1 cellular context compared by ENCODE assay signal in the genomic region with DNA sequence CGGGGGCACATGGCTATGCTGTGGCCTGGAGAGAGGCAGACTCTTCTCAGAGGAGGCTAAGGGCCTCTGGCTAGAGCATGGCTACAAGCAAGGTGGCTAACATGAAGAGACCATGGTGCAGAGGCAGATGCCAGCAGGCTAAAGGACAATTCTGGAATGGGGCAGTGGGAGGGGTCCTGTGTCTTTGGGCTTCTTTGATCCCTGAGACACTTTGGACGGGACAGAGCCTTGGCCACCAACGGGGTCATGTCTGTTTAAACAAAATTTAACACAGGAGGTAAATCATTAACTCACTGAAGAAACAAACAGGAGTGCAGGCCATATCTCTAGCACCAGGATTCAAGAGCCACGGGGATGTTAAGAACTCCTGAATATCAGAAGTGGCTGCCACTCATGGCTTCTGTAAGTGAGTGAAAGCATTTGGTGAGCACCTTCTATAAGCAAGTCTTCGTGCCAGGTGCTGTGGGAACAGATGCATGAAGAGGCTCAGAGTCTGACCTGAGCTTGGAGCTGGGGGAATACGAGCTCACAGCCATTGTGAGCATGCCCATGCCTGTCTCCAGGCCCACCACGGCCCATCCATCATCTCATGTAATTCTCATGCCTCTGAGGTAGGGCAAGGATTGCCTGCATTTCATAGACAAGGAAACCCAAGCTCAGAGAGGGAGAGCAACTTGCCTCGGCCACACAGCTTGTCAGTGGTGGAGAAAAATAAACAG.
TF ChIP-seq lines count a peak whose summit lies in the region.

No MANE protein-coding gene starts in this region.

TF ChIP-seq in HepG2, 621 proteins besides CTCF, POLR2A, EP300 and RAD21 (continued from another document and continues in another):
- TF ChIP-seq, protein P1, sequence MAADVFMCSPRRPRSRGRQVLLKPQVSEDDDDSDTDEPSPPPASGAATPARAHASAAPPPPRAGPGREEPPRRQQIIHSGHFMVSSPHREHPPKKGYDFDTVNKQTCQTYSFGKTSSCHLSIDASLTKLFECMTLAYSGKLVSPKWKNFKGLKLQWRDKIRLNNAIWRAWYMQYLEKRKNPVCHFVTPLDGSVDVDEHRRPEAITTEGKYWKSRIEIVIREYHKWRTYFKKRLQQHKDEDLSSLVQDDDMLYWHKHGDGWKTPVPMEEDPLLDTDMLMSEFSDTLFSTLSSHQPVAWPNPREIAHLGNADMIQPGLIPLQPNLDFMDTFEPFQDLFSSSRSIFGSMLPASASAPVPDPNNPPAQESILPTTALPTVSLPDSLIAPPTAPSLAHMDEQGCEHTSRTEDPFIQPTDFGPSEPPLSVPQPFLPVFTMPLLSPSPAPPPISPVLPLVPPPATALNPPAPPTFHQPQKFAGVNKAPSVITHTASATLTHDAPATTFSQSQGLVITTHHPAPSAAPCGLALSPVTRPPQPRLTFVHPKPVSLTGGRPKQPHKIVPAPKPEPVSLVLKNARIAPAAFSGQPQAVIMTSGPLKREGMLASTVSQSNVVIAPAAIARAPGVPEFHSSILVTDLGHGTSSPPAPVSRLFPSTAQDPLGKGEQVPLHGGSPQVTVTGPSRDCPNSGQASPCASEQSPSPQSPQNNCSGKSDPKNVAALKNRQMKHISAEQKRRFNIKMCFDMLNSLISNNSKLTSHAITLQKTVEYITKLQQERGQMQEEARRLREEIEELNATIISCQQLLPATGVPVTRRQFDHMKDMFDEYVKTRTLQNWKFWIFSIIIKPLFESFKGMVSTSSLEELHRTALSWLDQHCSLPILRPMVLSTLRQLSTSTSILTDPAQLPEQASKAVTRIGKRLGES (CRISPR knock-in tag; IDR thresholded peaks at IDR 0.05; ENCODE audit: borderline replicate concordance): no peak
- TF ChIP-seq MYNN (CRISPR knock-in tag; IDR thresholded peaks at IDR 0.05; ENCODE audit: low read depth): no peak
- no peak for TF ChIP-seq IKZF1 (IDR thresholded peaks at IDR 0.05)
- no peak for TF ChIP-seq U2AF2 (IDR thresholded peaks at IDR 0.05; ENCODE audit: low read depth, low read length)
- TF ChIP-seq NCOA2 (CRISPR knock-in tag; IDR thresholded peaks at IDR 0.05): peak; percentile 94
- TF ChIP-seq, protein P2, sequence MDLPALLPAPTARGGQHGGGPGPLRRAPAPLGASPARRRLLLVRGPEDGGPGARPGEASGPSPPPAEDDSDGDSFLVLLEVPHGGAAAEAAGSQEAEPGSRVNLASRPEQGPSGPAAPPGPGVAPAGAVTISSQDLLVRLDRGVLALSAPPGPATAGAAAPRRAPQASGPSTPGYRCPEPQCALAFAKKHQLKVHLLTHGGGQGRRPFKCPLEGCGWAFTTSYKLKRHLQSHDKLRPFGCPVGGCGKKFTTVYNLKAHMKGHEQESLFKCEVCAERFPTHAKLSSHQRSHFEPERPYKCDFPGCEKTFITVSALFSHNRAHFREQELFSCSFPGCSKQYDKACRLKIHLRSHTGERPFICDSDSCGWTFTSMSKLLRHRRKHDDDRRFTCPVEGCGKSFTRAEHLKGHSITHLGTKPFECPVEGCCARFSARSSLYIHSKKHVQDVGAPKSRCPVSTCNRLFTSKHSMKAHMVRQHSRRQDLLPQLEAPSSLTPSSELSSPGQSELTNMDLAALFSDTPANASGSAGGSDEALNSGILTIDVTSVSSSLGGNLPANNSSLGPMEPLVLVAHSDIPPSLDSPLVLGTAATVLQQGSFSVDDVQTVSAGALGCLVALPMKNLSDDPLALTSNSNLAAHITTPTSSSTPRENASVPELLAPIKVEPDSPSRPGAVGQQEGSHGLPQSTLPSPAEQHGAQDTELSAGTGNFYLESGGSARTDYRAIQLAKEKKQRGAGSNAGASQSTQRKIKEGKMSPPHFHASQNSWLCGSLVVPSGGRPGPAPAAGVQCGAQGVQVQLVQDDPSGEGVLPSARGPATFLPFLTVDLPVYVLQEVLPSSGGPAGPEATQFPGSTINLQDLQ (CRISPR knock-in tag; IDR thresholded peaks at IDR 0.05): no peak
- no peak; the same call in 1 of the 2 replicates for TF ChIP-seq ZC3H4 (CRISPR knock-in tag; IDR thresholded peaks at IDR 0.05; ENCODE audit: borderline replicate concordance)
- TF ChIP-seq, protein P3, sequence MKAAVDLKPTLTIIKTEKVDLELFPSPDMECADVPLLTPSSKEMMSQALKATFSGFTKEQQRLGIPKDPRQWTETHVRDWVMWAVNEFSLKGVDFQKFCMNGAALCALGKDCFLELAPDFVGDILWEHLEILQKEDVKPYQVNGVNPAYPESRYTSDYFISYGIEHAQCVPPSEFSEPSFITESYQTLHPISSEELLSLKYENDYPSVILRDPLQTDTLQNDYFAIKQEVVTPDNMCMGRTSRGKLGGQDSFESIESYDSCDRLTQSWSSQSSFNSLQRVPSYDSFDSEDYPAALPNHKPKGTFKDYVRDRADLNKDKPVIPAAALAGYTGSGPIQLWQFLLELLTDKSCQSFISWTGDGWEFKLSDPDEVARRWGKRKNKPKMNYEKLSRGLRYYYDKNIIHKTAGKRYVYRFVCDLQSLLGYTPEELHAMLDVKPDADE (CRISPR knock-in tag; IDR thresholded peaks at IDR 0.05): no peak
- no peak for TF ChIP-seq ZNF20 (CRISPR knock-in tag; IDR thresholded peaks at IDR 0.05)
- no peak for TF ChIP-seq ZNF564 (CRISPR knock-in tag; IDR thresholded peaks at IDR 0.05)
- peak; percentile 95 for TF ChIP-seq ZMAT3 (CRISPR knock-in tag; conservative IDR thresholded peaks at IDR 0.05)
- TF ChIP-seq ZNF7 (CRISPR knock-in tag; IDR thresholded peaks at IDR 0.05): no peak
- TF ChIP-seq, protein P4, sequence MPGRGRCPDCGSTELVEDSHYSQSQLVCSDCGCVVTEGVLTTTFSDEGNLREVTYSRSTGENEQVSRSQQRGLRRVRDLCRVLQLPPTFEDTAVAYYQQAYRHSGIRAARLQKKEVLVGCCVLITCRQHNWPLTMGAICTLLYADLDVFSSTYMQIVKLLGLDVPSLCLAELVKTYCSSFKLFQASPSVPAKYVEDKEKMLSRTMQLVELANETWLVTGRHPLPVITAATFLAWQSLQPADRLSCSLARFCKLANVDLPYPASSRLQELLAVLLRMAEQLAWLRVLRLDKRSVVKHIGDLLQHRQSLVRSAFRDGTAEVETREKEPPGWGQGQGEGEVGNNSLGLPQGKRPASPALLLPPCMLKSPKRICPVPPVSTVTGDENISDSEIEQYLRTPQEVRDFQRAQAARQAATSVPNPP (CRISPR knock-in tag; IDR thresholded peaks at IDR 0.05): peak; percentile 52; the same call in 1 of the 2 replicates
- TF ChIP-seq ZNF225 (CRISPR knock-in tag; IDR thresholded peaks at IDR 0.05): no peak
- TF ChIP-seq ZNF143 (CRISPR knock-in tag; IDR thresholded peaks at IDR 0.05): no peak
- TF ChIP-seq SMAD9 (CRISPR knock-in tag; IDR thresholded peaks at IDR 0.05): no peak
- TF ChIP-seq, protein P5, sequence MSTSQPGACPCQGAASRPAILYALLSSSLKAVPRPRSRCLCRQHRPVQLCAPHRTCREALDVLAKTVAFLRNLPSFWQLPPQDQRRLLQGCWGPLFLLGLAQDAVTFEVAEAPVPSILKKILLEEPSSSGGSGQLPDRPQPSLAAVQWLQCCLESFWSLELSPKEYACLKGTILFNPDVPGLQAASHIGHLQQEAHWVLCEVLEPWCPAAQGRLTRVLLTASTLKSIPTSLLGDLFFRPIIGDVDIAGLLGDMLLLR (CRISPR knock-in tag; IDR thresholded peaks at IDR 0.05): no peak; the same call in 1 of the 2 replicates
- no peak for TF ChIP-seq ZNF180 (CRISPR knock-in tag; IDR thresholded peaks at IDR 0.05; ENCODE audit: borderline replicate concordance, low read depth)
- TF ChIP-seq, protein P6, sequence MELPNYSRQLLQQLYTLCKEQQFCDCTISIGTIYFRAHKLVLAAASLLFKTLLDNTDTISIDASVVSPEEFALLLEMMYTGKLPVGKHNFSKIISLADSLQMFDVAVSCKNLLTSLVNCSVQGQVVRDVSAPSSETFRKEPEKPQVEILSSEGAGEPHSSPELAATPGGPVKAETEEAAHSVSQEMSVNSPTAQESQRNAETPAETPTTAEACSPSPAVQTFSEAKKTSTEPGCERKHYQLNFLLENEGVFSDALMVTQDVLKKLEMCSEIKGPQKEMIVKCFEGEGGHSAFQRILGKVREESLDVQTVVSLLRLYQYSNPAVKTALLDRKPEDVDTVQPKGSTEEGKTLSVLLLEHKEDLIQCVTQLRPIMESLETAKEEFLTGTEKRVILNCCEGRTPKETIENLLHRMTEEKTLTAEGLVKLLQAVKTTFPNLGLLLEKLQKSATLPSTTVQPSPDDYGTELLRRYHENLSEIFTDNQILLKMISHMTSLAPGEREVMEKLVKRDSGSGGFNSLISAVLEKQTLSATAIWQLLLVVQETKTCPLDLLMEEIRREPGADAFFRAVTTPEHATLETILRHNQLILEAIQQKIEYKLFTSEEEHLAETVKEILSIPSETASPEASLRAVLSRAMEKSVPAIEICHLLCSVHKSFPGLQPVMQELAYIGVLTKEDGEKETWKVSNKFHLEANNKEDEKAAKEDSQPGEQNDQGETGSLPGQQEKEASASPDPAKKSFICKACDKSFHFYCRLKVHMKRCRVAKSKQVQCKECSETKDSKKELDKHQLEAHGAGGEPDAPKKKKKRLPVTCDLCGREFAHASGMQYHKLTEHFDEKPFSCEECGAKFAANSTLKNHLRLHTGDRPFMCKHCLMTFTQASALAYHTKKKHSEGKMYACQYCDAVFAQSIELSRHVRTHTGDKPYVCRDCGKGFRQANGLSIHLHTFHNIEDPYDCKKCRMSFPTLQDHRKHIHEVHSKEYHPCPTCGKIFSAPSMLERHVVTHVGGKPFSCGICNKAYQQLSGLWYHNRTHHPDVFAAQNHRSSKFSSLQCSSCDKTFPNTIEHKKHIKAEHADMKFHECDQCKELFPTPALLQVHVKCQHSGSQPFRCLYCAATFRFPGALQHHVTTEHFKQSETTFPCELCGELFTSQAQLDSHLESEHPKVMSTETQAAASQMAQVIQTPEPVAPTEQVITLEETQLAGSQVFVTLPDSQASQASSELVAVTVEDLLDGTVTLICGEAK (IDR thresholded peaks at IDR 0.05): no peak
- TF ChIP-seq, protein P6 (CRISPR knock-in tag; IDR thresholded peaks at IDR 0.05): peak; percentile 11; the same call in 1 of the 2 replicates
- TF ChIP-seq SALL2 (CRISPR knock-in tag; IDR thresholded peaks at IDR 0.05): no peak
- peak; percentile 64; the same call in 1 of the 2 replicates for TF ChIP-seq NR2C2 (CRISPR knock-in tag; IDR thresholded peaks at IDR 0.05; ENCODE audit: borderline replicate concordance)
- TF ChIP-seq ZNF556 (CRISPR knock-in tag; IDR thresholded peaks at IDR 0.05; ENCODE audit: borderline replicate concordance): peak; percentile 56; the same call in 1 of the 2 replicates
- no peak for TF ChIP-seq ZNF367 (CRISPR knock-in tag; IDR thresholded peaks at IDR 0.05; ENCODE audit: borderline replicate concordance)
- no peak for TF ChIP-seq TOPORS (CRISPR knock-in tag; IDR thresholded peaks at IDR 0.05)
- TF ChIP-seq MTF1 (CRISPR knock-in tag; IDR thresholded peaks at IDR 0.05): no peak
- TF ChIP-seq ZNF136 (CRISPR knock-in tag; IDR thresholded peaks at IDR 0.05; ENCODE audit: low read depth): 0 out of 2 replicates have a peak, but pooled peaks have one; percentile 57
- TF ChIP-seq ARNTL (CRISPR knock-in tag; IDR thresholded peaks at IDR 0.05): peak; percentile 67; the same call in 1 of the 2 replicates
- no peak for TF ChIP-seq CEBPB (IDR thresholded peaks at IDR 0.05; ENCODE audit: borderline replicate concordance, low read depth, low read length)
- TF ChIP-seq, protein P7, sequence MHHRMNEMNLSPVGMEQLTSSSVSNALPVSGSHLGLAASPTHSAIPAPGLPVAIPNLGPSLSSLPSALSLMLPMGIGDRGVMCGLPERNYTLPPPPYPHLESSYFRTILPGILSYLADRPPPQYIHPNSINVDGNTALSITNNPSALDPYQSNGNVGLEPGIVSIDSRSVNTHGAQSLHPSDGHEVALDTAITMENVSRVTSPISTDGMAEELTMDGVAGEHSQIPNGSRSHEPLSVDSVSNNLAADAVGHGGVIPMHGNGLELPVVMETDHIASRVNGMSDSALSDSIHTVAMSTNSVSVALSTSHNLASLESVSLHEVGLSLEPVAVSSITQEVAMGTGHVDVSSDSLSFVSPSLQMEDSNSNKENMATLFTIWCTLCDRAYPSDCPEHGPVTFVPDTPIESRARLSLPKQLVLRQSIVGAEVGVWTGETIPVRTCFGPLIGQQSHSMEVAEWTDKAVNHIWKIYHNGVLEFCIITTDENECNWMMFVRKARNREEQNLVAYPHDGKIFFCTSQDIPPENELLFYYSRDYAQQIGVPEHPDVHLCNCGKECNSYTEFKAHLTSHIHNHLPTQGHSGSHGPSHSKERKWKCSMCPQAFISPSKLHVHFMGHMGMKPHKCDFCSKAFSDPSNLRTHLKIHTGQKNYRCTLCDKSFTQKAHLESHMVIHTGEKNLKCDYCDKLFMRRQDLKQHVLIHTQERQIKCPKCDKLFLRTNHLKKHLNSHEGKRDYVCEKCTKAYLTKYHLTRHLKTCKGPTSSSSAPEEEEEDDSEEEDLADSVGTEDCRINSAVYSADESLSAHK (CRISPR knock-in tag; IDR thresholded peaks at IDR 0.05; ENCODE audit: borderline replicate concordance): no peak; the same call in 1 of the 2 replicates
